Comparison of ENCODE assay signal across 1 cellular context in the genomic region with DNA sequence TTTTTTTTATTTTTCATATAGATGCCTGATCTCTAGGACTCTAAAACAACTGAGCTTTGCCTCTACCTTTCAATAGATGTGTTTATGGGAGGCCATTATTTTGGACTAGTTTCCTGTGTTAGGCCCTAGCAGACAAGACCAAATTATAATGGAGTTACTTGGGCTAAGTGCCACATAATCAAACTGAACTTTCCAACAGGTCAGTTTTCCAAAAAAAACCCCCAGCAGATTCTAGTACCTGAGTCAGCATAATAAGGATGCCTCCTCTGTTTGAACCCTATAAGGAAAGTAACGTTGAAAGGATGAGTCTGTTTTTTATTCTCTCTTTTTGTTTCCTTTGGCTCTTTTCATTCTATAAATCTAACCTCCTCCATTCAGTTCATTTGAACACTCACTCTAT.
TF ChIP-seq lines count a peak whose summit lies in the region.

No MANE protein-coding gene starts in this region.

TF ChIP-seq in SK-N-SH, 30 proteins besides CTCF, POLR2A, EP300 and RAD21 (continued from another document):
- TF ChIP-seq EZH2phosphoT487 (IDR thresholded peaks at IDR 0.05; ENCODE audit: borderline replicate concordance, low read depth) (no peak), NRF1 (IDR thresholded peaks at IDR 0.05; ENCODE audit: low read depth, low read length) (no peak), RFX5 (IDR thresholded peaks at IDR 0.05; ENCODE audit: low read length) (no peak), SIN3A (IDR thresholded peaks at IDR 0.05; ENCODE audit: borderline replicate concordance, low read depth, low read length) (no peak)
